In the genomic region with DNA sequence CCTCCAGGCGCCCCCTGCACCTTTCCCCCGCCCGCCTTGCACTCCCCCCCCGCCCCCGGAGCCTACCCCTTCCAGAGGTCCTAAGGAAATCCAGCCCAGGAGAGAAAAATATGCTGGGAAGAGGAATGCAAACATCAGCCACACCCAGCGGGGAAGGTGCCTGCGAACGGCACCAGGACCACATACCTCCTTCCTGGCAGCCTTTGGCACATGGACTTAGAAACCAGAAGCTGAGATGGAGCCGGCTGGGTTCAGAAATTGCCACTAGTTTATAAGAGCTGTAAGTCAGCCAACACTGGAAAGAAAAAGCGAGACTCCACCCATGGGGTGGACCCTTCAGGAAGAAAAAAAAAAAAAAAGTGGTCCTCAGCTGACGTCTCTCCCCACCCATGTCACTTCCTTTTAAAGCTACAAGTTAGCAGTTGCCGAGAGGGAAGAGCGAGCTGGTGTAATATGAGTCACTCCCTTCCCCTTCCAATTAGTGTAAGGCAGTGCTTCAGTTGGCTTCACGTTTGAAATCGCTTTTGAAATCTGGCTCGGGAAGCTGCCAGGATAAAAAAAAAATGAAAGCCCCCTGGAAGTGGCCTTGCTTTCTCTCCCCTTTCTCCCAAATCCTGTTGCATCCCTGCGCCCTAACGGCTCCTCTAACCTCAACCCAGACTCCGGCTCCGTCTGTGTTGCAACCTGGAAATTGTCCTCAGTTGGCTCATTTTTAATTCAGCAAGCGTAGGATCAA, we compare ENCODE assay signal across 8 cellular contexts. TPM values are rescaled to one million over a fixed set of nuclear protein-coding genes. Genes with fewer than 3 reads are reported as not detected.
DNase-seq lines count a peak whose midpoint lies in the region; ATAC-seq, FAIRE-seq and TF ChIP-seq lines count a peak whose summit lies in the region.

A gene with protein sequence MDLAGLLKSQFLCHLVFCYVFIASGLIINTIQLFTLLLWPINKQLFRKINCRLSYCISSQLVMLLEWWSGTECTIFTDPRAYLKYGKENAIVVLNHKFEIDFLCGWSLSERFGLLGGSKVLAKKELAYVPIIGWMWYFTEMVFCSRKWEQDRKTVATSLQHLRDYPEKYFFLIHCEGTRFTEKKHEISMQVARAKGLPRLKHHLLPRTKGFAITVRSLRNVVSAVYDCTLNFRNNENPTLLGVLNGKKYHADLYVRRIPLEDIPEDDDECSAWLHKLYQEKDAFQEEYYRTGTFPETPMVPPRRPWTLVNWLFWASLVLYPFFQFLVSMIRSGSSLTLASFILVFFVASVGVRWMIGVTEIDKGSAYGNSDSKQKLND (minus strand): TSS at position 310 of the 736 bp plus-strand sequence. CDS start 41,848 bp downstream, outside the sequence.

- H3K27me3 ChIP-seq in foreskin keratinocyte (no peaks in the 10 kb centered on the region), neuron (ENCODE audit: insufficient read depth, low read length) (no peaks in the 10 kb centered on the region)

- H3K4me1 ChIP-seq in ES-I3 (ENCODE audit: insufficient read depth, low read length) (peaks cover 15% of the 10 kb centered on the region), foreskin keratinocyte (no peaks in the 10 kb centered on the region), neuron (ENCODE audit: insufficient read depth, low read length) (peaks cover 19% of the 10 kb centered on the region)

- peak within 1 kb of the TSS; percentile 58 for H3K27ac ChIP-seq in foreskin keratinocyte

- H3K36me3 ChIP-seq in ES-I3 (ENCODE audit: insufficient read depth, low read length), result peaks cover 3% of the 10 kb centered on the region; the same call in 1 of the 2 replicates
- peaks cover 10% of the 10 kb centered on the region for H3K36me3 ChIP-seq in neuron (ENCODE audit: insufficient read depth, low read length)

- peak; percentile 91 for FAIRE-seq in H54 (lab: Jason Lieb, UNC)

- TF ChIP-seq CTCF in foreskin keratinocyte (conservative IDR thresholded peaks at IDR 0.05), result no peak

- H3K4me3 ChIP-seq in neuron (ENCODE audit: low read length), result peak within 1 kb of the TSS; percentile 98

- ATAC-seq in foreskin keratinocyte, result peak; percentile 96

- no peaks in the 10 kb centered on the region for H3K9me3 ChIP-seq in ES-I3 (ENCODE audit: control insufficient read depth, insufficient read depth, low read length)
- H3K9me3 ChIP-seq in neuron (ENCODE audit: low read length), result no peaks in the 10 kb centered on the region

- H2AFZ ChIP-seq in neuron (ENCODE audit: low read depth, low read length), result peak within 1 kb of the TSS; percentile 48

- peak; percentile 30; the same call in 1 of the 2 replicates for TF ChIP-seq POLR2A in H54 (IDR thresholded peaks at IDR 0.05; ENCODE audit: low read depth, low read length)

- H3K9ac ChIP-seq in ES-I3 (ENCODE audit: low read depth, low read length), result peak within 1 kb of the TSS; percentile 97

- peak; percentile 63 for DNase-seq in H54 (ENCODE audit: insufficient read length, low spot score)
- DNase-seq in M059J (ENCODE audit: low read depth), result peak; percentile 99
- DNase-seq in SIG-M5 (lab: John Stamatoyannopoulos, UW), result peak; percentile 91
- DNase-seq in activated gamma-delta T cell treated with anti-CD3 and anti-CD28 coated beads, Interleukin-2, amount 50 U/mL, for 16 hours (ENCODE audit: low read depth), result peak; percentile 53
- DNase-seq in foreskin keratinocyte, result peak; percentile 92 to 95
- DNase-seq in superior temporal gyrus (ENCODE audit: extremely low spot score), result peak; percentile 93

RNA-seq across cellular contexts. Expression of the gene that starts here (rescaled TPM):
- 12.0 and 20.5 TPM in 2 replicates for total RNA-seq in M059J (2014; rRNA removed; shearing (Covaris generic))
- 3.9 and 5.8 TPM in 2 replicates for total RNA-seq in foreskin keratinocyte
- polyA plus RNA-seq in foreskin keratinocyte, result 2.3 and 3.1 TPM in 2 replicates

Comparison
In these comparisons a context has a peak if more than half of its experiments do, and no peak if none do; other contexts are left out.
1. Peak in every context shown above with its lines: DNase-seq, ATAC-seq, H3K4me3 ChIP-seq and H3K27ac ChIP-seq.